In genomic region chr2:42091671-42092070, GRCh38 we compare ENCODE assay signal across 21 cellular contexts. TPM values are rescaled to one million over a fixed set of nuclear protein-coding genes. Genes with fewer than 3 reads are reported as not detected.
DNase-seq lines count a peak whose midpoint lies in the region; ATAC-seq and TF ChIP-seq lines count a peak whose summit lies in the region.
"Had no signal": no experiment of that assay in that cellular context is flagged by ENCODE, and none has a peak within 500 bp of the region (broad histone marks: within the 10 kb centered on the region; RNA-seq: fewer than 3 reads in every experiment).

No MANE protein-coding gene starts in this region.

- DNase-seq in Calu3, result no peak
- no peak for DNase-seq in body of pancreas
- no peak for DNase-seq in immature natural killer cell
- DNase-seq in progenitor cell of endocrine pancreas (ENCODE audit: low spot score, unreplicated experiment), result no peak
- no peak for DNase-seq in KBM-7
- no peak for DNase-seq in COLO829 (ENCODE audit: low spot score)
- no peak for DNase-seq in NCI-H2196 (lab: John Stamatoyannopoulos, UW; ENCODE audit: unreplicated experiment)
- DNase-seq in DMS53 (lab: John Stamatoyannopoulos, UW), result no peak
- DNase-seq: activated CD4-positive, alpha-beta T cell treated with anti-CD3 and anti-CD28 coated beads for 48 hours; activated CD8-positive, alpha-beta memory T cell treated with anti-CD3 and anti-CD28 coated beads for 24 hours; activated gamma-delta T cell; activated naive CD8-positive, alpha-beta T cell treated with anti-CD3 and anti-CD28 coated beads, Interleukin-2, amount 50 U/mL, for 24 hours; effector memory CD4-positive, alpha-beta T cell; NCI-H187; NCI-H524 treated with DMSO at 0.1 percent for 48 hours; PC-9; Right ventricle myocardium superior; spleen had no signal

- H3K9me3 ChIP-seq in body of pancreas, result no peaks in the 10 kb centered on the region
- H3K9me3 ChIP-seq: esophagus muscularis mucosa, right atrium auricular region, spleen had no signal

- in situ Hi-C loops in KBM-7 (cut with MboI; ENCODE audit: low pct_unique_long_range_greater_than_20kb, low sequenced_read_pairs), result loop anchor here (25.0 kb wide), 1 partner anchor 246 kb away; no protein-coding TSS in a partner anchor

- no peak for ATAC-seq in body of pancreas
- ATAC-seq: activated naive CD8-positive, alpha-beta T cell treated with anti-CD3 and anti-CD28 coated beads, Interleukin-2, amount 50 U/mL, for 24 hours had no signal

- no peaks in the 10 kb centered on the region for H3K9me3 Mint-ChIP-seq in Calu3 (ENCODE audit: low read depth, unreplicated experiment)
- H3K9me3 Mint-ChIP-seq in immature natural killer cell, result no peaks in the 10 kb centered on the region
- H3K9me3 Mint-ChIP-seq in progenitor cell of endocrine pancreas (ENCODE audit: low read depth), result no peaks in the 10 kb centered on the region
- H3K9me3 Mint-ChIP-seq: activated naive CD8-positive, alpha-beta T cell treated with anti-CD3 and anti-CD28 coated beads, Interleukin-2, amount 50 U/mL, for 24 hours; memory B cell had no signal

- no TSS peak for BruUV-seq in Calu3 (replicated peaks; lab: Mats Ljungman, UMichigan)

- H3K36me3 Mint-ChIP-seq in Calu3 (ENCODE audit: insufficient read depth, unreplicated experiment) (no peaks in the 10 kb centered on the region), immature natural killer cell (no peaks in the 10 kb centered on the region), progenitor cell of endocrine pancreas (ENCODE audit: insufficient read depth) (no peaks in the 10 kb centered on the region)
- H3K36me3 Mint-ChIP-seq: memory B cell had no signal

- no peaks in the 10 kb centered on the region for H3K27me3 Mint-ChIP-seq in Calu3 (ENCODE audit: unreplicated experiment)
- H3K27me3 Mint-ChIP-seq in immature natural killer cell (ENCODE audit: low read depth in 3 of 3), result no peaks in the 10 kb centered on the region
- peaks cover 7% of the 10 kb centered on the region for H3K27me3 Mint-ChIP-seq in progenitor cell of endocrine pancreas
- H3K27me3 Mint-ChIP-seq: activated naive CD8-positive, alpha-beta T cell treated with anti-CD3 and anti-CD28 coated beads, Interleukin-2, amount 50 U/mL, for 24 hours; memory B cell had no signal

- CTCF ChIA-PET in Calu3 (lab: Charles Lee), result interaction anchor here (0.5 to 2.2 kb wide), 5 partner anchors 26 to 467 kb away, joined by 3 to 7 read pairs (median 4); no protein-coding TSS in a partner anchor

- H3K27ac ChIP-seq in body of pancreas, result peak overlapping the region; percentile 18 to 55 (median 40)
- H3K27ac ChIP-seq: esophagus muscularis mucosa, PC-9, right atrium auricular region had no signal

- H3K4me3 Mint-ChIP-seq in Calu3 (ENCODE audit: low read depth, unreplicated experiment) (peak overlapping the region; percentile 11), immature natural killer cell (no peak overlapping the region), progenitor cell of endocrine pancreas (ENCODE audit: low read depth) (no peak overlapping the region)
- H3K4me3 Mint-ChIP-seq: activated naive CD8-positive, alpha-beta T cell treated with anti-CD3 and anti-CD28 coated beads, Interleukin-2, amount 50 U/mL, for 24 hours; memory B cell had no signal

- H3K4me3 ChIP-seq in body of pancreas, result no peak overlapping the region
- H3K4me3 ChIP-seq: esophagus muscularis mucosa, PC-9, right atrium auricular region, spleen had no signal

- peaks cover 23% of the 10 kb centered on the region for H3K4me1 Mint-ChIP-seq in Calu3 (ENCODE audit: low read depth, unreplicated experiment)
- peaks cover 17% of the 10 kb centered on the region in 2 donors for H3K4me1 Mint-ChIP-seq in immature natural killer cell
- peaks cover 20% of the 10 kb centered on the region for H3K4me1 Mint-ChIP-seq in progenitor cell of endocrine pancreas (ENCODE audit: low read depth)

- no peak for TF ChIP-seq POLR2A in body of pancreas (IDR thresholded peaks at IDR 0.05)

- peaks cover 21% of the 10 kb centered on the region for H3K4me1 ChIP-seq in body of pancreas
- H3K4me1 ChIP-seq: right atrium auricular region had no signal

- 31 to 57% methylated on average over 3 of the region's 3 CpGs for WGBS in body of pancreas, 2 donors

- H3K27ac Mint-ChIP-seq in Calu3 (ENCODE audit: unreplicated experiment), result no peak overlapping the region
- peak overlapping the region in 5 of 6 donors; percentile 31 to 88 (median 83) for H3K27ac Mint-ChIP-seq in immature natural killer cell
- peak overlapping the region; percentile 31 for H3K27ac Mint-ChIP-seq in progenitor cell of endocrine pancreas
- H3K27ac Mint-ChIP-seq: activated naive CD8-positive, alpha-beta T cell treated with anti-CD3 and anti-CD28 coated beads, Interleukin-2, amount 50 U/mL, for 24 hours; memory B cell had no signal

- TF ChIP-seq CTCF in Calu3 (IDR thresholded peaks at IDR 0.05; ENCODE audit: unreplicated experiment) (no peak), body of pancreas (IDR thresholded peaks at IDR 0.05) (no peak), progenitor cell of endocrine pancreas (IDR thresholded peaks at IDR 0.05; ENCODE audit: unreplicated experiment) (no peak)

- no peaks in the 10 kb centered on the region for H3K36me3 ChIP-seq in body of pancreas (replicated peaks in 1 of 2; ENCODE audit: insufficient read depth in 1 of 2, low read depth in 2 of 2)
- H3K36me3 ChIP-seq: esophagus muscularis mucosa, right atrium auricular region, spleen had no signal

- H3K27me3 ChIP-seq in body of pancreas, result no peaks in the 10 kb centered on the region
- H3K27me3 ChIP-seq: esophagus muscularis mucosa, right atrium auricular region, spleen had no signal

- intact Hi-C loops in Calu3 (cut with micrococcal nuclease; ENCODE audit: unreplicated experiment) (no loop called here), body of pancreas (cut with DNase I) (loop anchor here (10.0 kb wide), 1 partner anchor 243 kb away; no protein-coding TSS in a partner anchor)

RNA-seq across cellular contexts. Expression of gene PKDCC, which starts 43.9 kb away (rescaled TPM):
- total RNA-seq in Calu3 (2022) (11.3 and 12.5 TPM in 2 replicates), body of pancreas (10 to 100 TPM; 25.7 to 93.9 TPM), progenitor cell of endocrine pancreas (334 and 335 TPM in 2 replicates)
- not detected for polyA plus RNA-seq in immature natural killer cell
